ENCODE assay signal across 18 cellular contexts in the genomic region with DNA sequence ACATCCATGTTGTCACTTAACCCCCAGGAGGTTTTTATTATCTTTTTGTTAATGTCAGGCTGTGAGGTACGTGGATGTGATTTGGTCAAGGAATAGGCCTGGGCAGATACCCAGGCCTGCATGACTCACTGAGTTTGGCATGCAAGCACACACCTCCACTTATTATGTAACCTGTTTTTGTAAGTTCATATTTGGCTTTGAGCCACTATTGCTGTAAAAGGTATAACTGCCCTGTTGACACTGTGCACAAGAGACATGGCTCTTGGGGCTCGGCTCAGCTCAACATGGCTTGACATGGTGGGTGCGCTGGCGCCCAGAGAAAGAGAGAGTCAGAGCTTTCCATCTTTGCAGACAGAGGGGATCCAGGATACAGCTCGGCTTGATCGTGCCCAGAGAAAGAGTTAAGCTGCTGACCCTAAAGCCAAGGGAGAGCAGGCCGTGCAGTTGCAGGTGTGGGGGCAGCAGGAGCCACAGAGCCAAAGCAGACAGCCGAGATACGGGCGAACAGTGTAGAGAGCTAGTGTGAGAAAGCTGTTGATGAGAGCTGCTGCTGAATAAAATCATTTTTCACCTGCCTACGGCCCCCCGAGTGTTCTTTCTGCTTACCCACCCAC.
A peak's percentile ranks its signal among the peaks of the same experiment; 100 is the strongest.
DNase-seq lines count a peak whose midpoint lies in the region; FAIRE-seq and TF ChIP-seq lines count a peak whose summit lies in the region.
"Had no signal": no experiment of that assay in that cellular context is flagged by ENCODE, and none has a peak within 500 bp of the region (broad histone marks: within the 10 kb centered on the region; RNA-seq: fewer than 3 reads in every experiment).

No MANE protein-coding gene starts in this region.

- no peak overlapping the region for H2AFZ ChIP-seq in astrocyte (ENCODE audit: low read depth, low read length)

- H3K27me3 Mint-ChIP-seq in astrocyte (ENCODE audit: low read depth, unreplicated experiment) (no peaks in the 10 kb centered on the region), HFFc6 (ENCODE audit: insufficient read depth) (peaks cover 1% of the 10 kb centered on the region; the same call in 1 of the 2 replicates)

- H3K27me3 ChIP-seq in astrocyte (ENCODE audit: insufficient read depth, low read length): no peaks in the 10 kb centered on the region
- H3K27me3 ChIP-seq in stomach: no peaks in the 10 kb centered on the region
- H3K27me3 ChIP-seq: BLaER1, cardiac muscle cell, right atrium auricular region had no signal

- H3K4me3 Mint-ChIP-seq in astrocyte (ENCODE audit: unreplicated experiment): no peak overlapping the region
- H3K4me3 Mint-ChIP-seq in HFFc6: no peak overlapping the region

- no peaks in the 10 kb centered on the region for H3K79me2 ChIP-seq in astrocyte (ENCODE audit: insufficient read depth, low read length)

- no peak overlapping the region for H3K9ac ChIP-seq in astrocyte (ENCODE audit: low read length)
- H3K9ac ChIP-seq: BLaER1 had no signal

- H3K4me1 Mint-ChIP-seq in astrocyte (ENCODE audit: low read depth, unreplicated experiment) (no peaks in the 10 kb centered on the region), HFFc6 (ENCODE audit: low read depth) (no peaks in the 10 kb centered on the region)

- H3K4me1 ChIP-seq in astrocyte (ENCODE audit: insufficient read depth, low read length): no peaks in the 10 kb centered on the region
- H3K4me1 ChIP-seq in stomach: peaks cover 0 to 25% (median 3%) of the 10 kb centered on the region in 4 donors
- H3K4me1 ChIP-seq: BLaER1, right atrium auricular region had no signal

- peak overlapping the region; percentile 48 for H3K27ac Mint-ChIP-seq in astrocyte (ENCODE audit: unreplicated experiment)
- no peak overlapping the region for H3K27ac Mint-ChIP-seq in HFFc6

- H3K9me3 Mint-ChIP-seq in astrocyte (ENCODE audit: unreplicated experiment): no peaks in the 10 kb centered on the region
- H3K9me3 Mint-ChIP-seq in HFFc6: peaks cover 40% of the 10 kb centered on the region

- H3K4me3 ChIP-seq in LNCaP clone FGC (ENCODE audit: low read depth, low read length) (no peak overlapping the region), astrocyte (ENCODE audit: insufficient read depth, low read depth, low read length) (no peak overlapping the region), stomach (peak overlapping the region in 1 of 4 donors; percentile 28)
- H3K4me3 ChIP-seq: BLaER1, cardiac muscle cell, right atrium auricular region had no signal

- no peaks in the 10 kb centered on the region for H4K20me1 ChIP-seq in astrocyte (ENCODE audit: insufficient read depth, low read length)
- H4K20me1 ChIP-seq: BLaER1 had no signal

- no peak overlapping the region for H3K4me2 ChIP-seq in astrocyte (ENCODE audit: low read length)
- H3K4me2 ChIP-seq: BLaER1 had no signal

- no peak overlapping the region for H3K27ac ChIP-seq in astrocyte (ENCODE audit: low read depth, low read length)
- H3K27ac ChIP-seq in stomach: peak overlapping the region in 3 of 5 donors; percentile 4 to 35 (median 21)
- H3K27ac ChIP-seq: BLaER1, cardiac muscle cell, right atrium auricular region had no signal

- no peak for FAIRE-seq in astrocyte (lab: Jason Lieb, UNC)

- peak; percentile 67 for DNase-seq in LNCaP clone FGC (ENCODE audit: low read depth)
- DNase-seq in astrocyte (ENCODE audit: low read depth): no peak
- DNase-seq in kidney glomerular epithelial cell (lab: John Stamatoyannopoulos, UW): peak; percentile 65
- DNase-seq in stomach: peak; percentile 66
- DNase-seq in activated naive CD4-positive, alpha-beta T cell treated with Interleukin-2 at 50 U/mL for 16 hours: no peak
- DNase-seq in T1000 (lab: John Stamatoyannopoulos, UW): no peak
- no peak for DNase-seq in HFFc6
- DNase-seq in NCI-H524 treated with DMSO at 0.1 percent for 48 hours (lab: John Stamatoyannopoulos, UW): no peak
- DNase-seq: activated CD8-positive, alpha-beta memory T cell treated with anti-CD3 and anti-CD28 coated beads, Interleukin-2, amount 50 U/mL, for 4 hours; activated naive CD4-positive, alpha-beta T cell treated with anti-CD3 and anti-CD28 coated beads, Interleukin-2, amount 50 U/mL, for 16 hours; NCI-H187 treated with DMSO at 0.1 percent for 48 hours; NCI-H82; SHP77; stimulated activated CD4-positive, alpha-beta T cell treated with anti-CD3 and anti-CD28 coated beads, Interleukin-2, amount 100 ng/mL, for 24 hours; T-helper 2 cell had no signal

- no peak for TF ChIP-seq EP300 in stomach (IDR thresholded peaks at IDR 0.05)

- intact Hi-C loops in stomach (cut with DNase I; ENCODE audit: low total_unique reads): no loop called here

- TF ChIP-seq CTCF in LNCaP clone FGC (IDR thresholded peaks at IDR 0.05; ENCODE audit: control insufficient read depth, extremely low read depth, insufficient read depth) (no peak), astrocyte (IDR thresholded peaks at IDR 0.05; ENCODE audit: insufficient read depth, low read depth, low read length) (no peak), stomach (IDR thresholded peaks at IDR 0.05) (no peak), HFFc6 (IDR thresholded peaks at IDR 0.05) (no peak)

- H3K36me3 ChIP-seq in astrocyte (ENCODE audit: insufficient read depth, low read length): no peaks in the 10 kb centered on the region
- no peaks in the 10 kb centered on the region for H3K36me3 ChIP-seq in stomach
- H3K36me3 ChIP-seq: BLaER1, cardiac muscle cell, right atrium auricular region had no signal

- H3K9me3 ChIP-seq in astrocyte (ENCODE audit: insufficient read depth, low read depth, low read length) (peaks cover 6% of the 10 kb centered on the region), stomach (no peaks in the 10 kb centered on the region)
- H3K9me3 ChIP-seq: BLaER1, right atrium auricular region had no signal

- H3K36me3 Mint-ChIP-seq in astrocyte (ENCODE audit: low read depth, unreplicated experiment): no peaks in the 10 kb centered on the region
- peaks cover 5% of the 10 kb centered on the region; the same call in 1 of the 2 replicates for H3K36me3 Mint-ChIP-seq in HFFc6 (ENCODE audit: low read depth)

- no peak for TF ChIP-seq POLR2A in stomach (IDR thresholded peaks at IDR 0.05)

- WGBS in stomach, 5 donors: 41 to 66% (median 52%) methylated on average over 12 of the region's 12 CpGs; no CpG with 5 or more reads in 1 of the 5 donors

Comparison
In these comparisons a context has a peak if more than half of its experiments do, and no peak if none do; other contexts are left out.
1. DNase-seq: peak in LNCaP clone FGC (single experiment), kidney glomerular epithelial cell (single experiment) and stomach (single experiment); none in astrocyte (single experiment), activated naive CD4-positive, alpha-beta T cell treated with Interleukin-2 at 50 U/mL for 16 hours (single experiment), T1000 (single experiment), HFFc6 (single experiment) and NCI-H524 treated with DMSO at 0.1 percent for 48 hours (single experiment).